Comparison of ENCODE assay signal across 27 cellular contexts in genomic region chr15:75181780-75182179, GRCh38. TPM values are rescaled to one million over a fixed set of nuclear protein-coding genes. Genes with fewer than 3 reads are reported as not detected.
DNase-seq lines count a peak whose midpoint lies in the region; ATAC-seq and TF ChIP-seq lines count a peak whose summit lies in the region.
"Had no signal": no experiment of that assay in that cellular context is flagged by ENCODE, and none has a peak within 500 bp of the region (broad histone marks: within the 10 kb centered on the region; RNA-seq: fewer than 3 reads in every experiment).

No MANE protein-coding gene starts in this region.

- H3K27ac ChIP-seq in SJCRH30, result peak overlapping the region; percentile 20; the same call in 1 of the 2 replicates
- H3K27ac ChIP-seq: dorsolateral prefrontal cortex, HL-60 had no signal

- H3K9me3 Mint-ChIP-seq in Caco-2 (ENCODE audit: unreplicated experiment), result no peaks in the 10 kb centered on the region
- no peaks in the 10 kb centered on the region for H3K9me3 Mint-ChIP-seq in progenitor cell of endocrine pancreas (ENCODE audit: low read depth)
- no peaks in the 10 kb centered on the region for H3K9me3 Mint-ChIP-seq in activated CD8-positive, alpha-beta memory T cell treated with anti-CD3 and anti-CD28 coated beads, Interleukin-2, amount 10 ng/mL, durations not matched to agents 7 days and 5 days (ENCODE audit: low read depth)
- no peaks in the 10 kb centered on the region for H3K9me3 Mint-ChIP-seq in activated CD4-positive, alpha-beta memory T cell treated with anti-CD3 and anti-CD28 coated beads, Interleukin-2, amount 10 ng/mL, durations not matched to agents 7 days and 5 days
- H3K9me3 Mint-ChIP-seq: activated CD8-positive, alpha-beta T cell treated with anti-CD3 and anti-CD28 coated beads for 36 hours; activated naive CD4-positive, alpha-beta T cell treated with anti-CD3 and anti-CD28 coated beads for 36 hours; CD8-positive, alpha-beta T cell; H9 had no signal

- H3K36me3 ChIP-seq in Caco-2 (ENCODE audit: control insufficient read depth, insufficient read depth, low read length) (no peaks in the 10 kb centered on the region), SJCRH30 (no peaks in the 10 kb centered on the region)
- H3K36me3 ChIP-seq: left ventricle myocardium inferior, vagina had no signal

- H3K9me3 ChIP-seq in Caco-2 (0 out of 2 replicates have a peak, but pooled peaks cover 5% of the 10 kb centered on the region), SJCRH30 (replicated peaks) (no peaks in the 10 kb centered on the region)
- H3K9me3 ChIP-seq: left ventricle myocardium inferior, vagina had no signal

- H3K4me3 ChIP-seq in Caco-2 (ENCODE audit: low read depth, low read length) (no peak overlapping the region), SJCRH30 (no peak overlapping the region), fibroblast of villous mesenchyme (ENCODE audit: low read depth, low read length) (no peak overlapping the region)
- H3K4me3 ChIP-seq: dorsolateral prefrontal cortex, left ventricle myocardium inferior, vagina had no signal

- no peaks in the 10 kb centered on the region for H3K27me3 Mint-ChIP-seq in Caco-2 (ENCODE audit: insufficient read depth, unreplicated experiment)
- no peaks in the 10 kb centered on the region for H3K27me3 Mint-ChIP-seq in progenitor cell of endocrine pancreas
- peaks cover 51% of the 10 kb centered on the region for H3K27me3 Mint-ChIP-seq in activated CD8-positive, alpha-beta memory T cell treated with anti-CD3 and anti-CD28 coated beads, Interleukin-2, amount 10 ng/mL, durations not matched to agents 7 days and 5 days
- H3K27me3 Mint-ChIP-seq in activated CD4-positive, alpha-beta memory T cell treated with anti-CD3 and anti-CD28 coated beads, Interleukin-2, amount 10 ng/mL, durations not matched to agents 7 days and 5 days, result peaks cover 59% of the 10 kb centered on the region

- CTCF ChIA-PET in Caco-2 (lab: Charles Lee), result interaction anchor here (0.8 to 3.3 kb wide), 5 partner anchors 19 to 139 kb away, joined by 3 to 36 read pairs (median 4); partner anchors contain the start of gene C15orf39
- CTCF ChIA-PET in activated CD8-positive, alpha-beta memory T cell treated with anti-CD3 and anti-CD28 coated beads, Interleukin-2, amount 10 ng/mL, durations not matched to agents 7 days and 5 days (lab: Charles Lee), result interaction anchor here (1.3 to 2.1 kb wide), 5 partner anchors 17 to 153 kb away, joined by 3 to 6 read pairs (median 4); partner anchors contain the start of gene C15orf39
- CTCF ChIA-PET in activated CD4-positive, alpha-beta memory T cell treated with anti-CD3 and anti-CD28 coated beads, Interleukin-2, amount 10 ng/mL, durations not matched to agents 7 days and 5 days (lab: Charles Lee), result interaction anchor here (0.6 to 2.3 kb wide), 4 partner anchors 18 to 411 kb away, joined by 4 to 13 read pairs (median 4); partner anchors contain the start of gene C15orf39

- ATAC-seq in activated CD8-positive, alpha-beta memory T cell treated with anti-CD3 and anti-CD28 coated beads, Interleukin-2, amount 10 ng/mL, durations not matched to agents 7 days and 5 days, result no peak
- ATAC-seq in HG03097 (IDR thresholded peaks at IDR 0.05; ENCODE audit: low FRiP score, unreplicated experiment), result no peak
- ATAC-seq: activated CD8-positive, alpha-beta T cell treated with anti-CD3 and anti-CD28 coated beads for 36 hours; CD8-positive, alpha-beta T cell; PC-3; stimulated activated naive CD8-positive, alpha-beta T cell treated with anti-CD3 and anti-CD28 coated beads, Interleukin-15, Interleukin-2, amounts not matched to agents 100 U/mL and 50 U/mL, for 24 hours; T-helper 17 cell had no signal

- H3K27me3 ChIP-seq in Caco-2 (replicated peaks; ENCODE audit: control insufficient read depth, insufficient read depth, low read length) (no peaks in the 10 kb centered on the region), SJCRH30 (no peaks in the 10 kb centered on the region)
- H3K27me3 ChIP-seq: vagina had no signal

- POLR2A ChIA-PET in Caco-2 (lab: Charles Lee), result interaction anchor here (0.7 to 2.6 kb wide), 3 partner anchors 19 to 156 kb away, joined by 3 to 25 read pairs (median 16); partner anchors contain the start of gene C15orf39
- POLR2A ChIA-PET in activated CD4-positive, alpha-beta memory T cell treated with anti-CD3 and anti-CD28 coated beads, Interleukin-2, amount 10 ng/mL, durations not matched to agents 7 days and 5 days (lab: Charles Lee), result interaction anchor here (1.9 kb wide), 1 partner anchor 18 kb away, joined by 6 read pairs; no protein-coding TSS in a partner anchor

- H3K36me3 Mint-ChIP-seq in Caco-2 (ENCODE audit: insufficient read depth, unreplicated experiment), result peaks cover 6% of the 10 kb centered on the region
- no peaks in the 10 kb centered on the region for H3K36me3 Mint-ChIP-seq in progenitor cell of endocrine pancreas (ENCODE audit: insufficient read depth)
- H3K36me3 Mint-ChIP-seq in activated CD8-positive, alpha-beta memory T cell treated with anti-CD3 and anti-CD28 coated beads, Interleukin-2, amount 10 ng/mL, durations not matched to agents 7 days and 5 days, result no peaks in the 10 kb centered on the region
- no peaks in the 10 kb centered on the region for H3K36me3 Mint-ChIP-seq in activated CD4-positive, alpha-beta memory T cell treated with anti-CD3 and anti-CD28 coated beads, Interleukin-2, amount 10 ng/mL, durations not matched to agents 7 days and 5 days (ENCODE audit: low read depth)
- H3K36me3 Mint-ChIP-seq: CD8-positive, alpha-beta T cell; naive B cell had no signal

- intact Hi-C loops in Caco-2 (cut with micrococcal nuclease; ENCODE audit: unreplicated experiment), result loop anchor here (1.0 to 2.0 kb wide), 4 partner anchors 19 to 145 kb away; no protein-coding TSS in a partner anchor

- DNase-seq in Caco-2 (no peak), SJCRH30 (no peak), fibroblast of villous mesenchyme (ENCODE audit: low read depth) (peak; percentile 35), progenitor cell of endocrine pancreas (ENCODE audit: low spot score, unreplicated experiment) (no peak), NCI-H2081 treated with DMSO at 0.1 percent for 48 hours (lab: John Stamatoyannopoulos, UW) (no peak)
- DNase-seq in activated CD8-positive, alpha-beta memory T cell treated with anti-CD3 and anti-CD28 coated beads, Interleukin-2, amount 10 ng/mL, durations not matched to agents 7 days and 5 days, result no peak
- DNase-seq in activated CD4-positive, alpha-beta memory T cell treated with anti-CD3 and anti-CD28 coated beads, Interleukin-2, amount 10 ng/mL, durations not matched to agents 7 days and 5 days, result no peak
- DNase-seq: ACHN; activated CD4-positive, alpha-beta T cell treated with anti-CD3 and anti-CD28 coated beads for 1 hour; activated CD8-positive, alpha-beta T cell treated with anti-CD3 and anti-CD28 coated beads for 36 hours; activated naive CD4-positive, alpha-beta T cell treated with anti-CD3 and anti-CD28 coated beads for 36 hours; CD8-positive, alpha-beta T cell; DMS153; H9; left ventricle myocardium inferior; naive B cell; NCI-H2029 treated with DMSO at 0.1 percent for 48 hours; NCI-H526 treated with DMSO at 0.1 percent for 48 hours; PC-3; stimulated activated CD4-positive, alpha-beta T cell treated with anti-CD3 and anti-CD28 coated beads, Interleukin-2, amount 100 ng/mL, for 24 hours; stimulated activated naive CD8-positive, alpha-beta T cell treated with anti-CD3 and anti-CD28 coated beads, Interleukin-15, Interleukin-2, amounts not matched to agents 100 U/mL and 50 U/mL, for 24 hours; T-helper 17 cell had no signal

- TSS peak; percentile 71 for BruUV-seq in Caco-2 (replicated peaks; lab: Mats Ljungman, UMichigan)

- H3K27ac Mint-ChIP-seq in Caco-2 (ENCODE audit: unreplicated experiment) (peak overlapping the region; percentile 83), progenitor cell of endocrine pancreas (peak overlapping the region; percentile 98)
- no peak overlapping the region for H3K27ac Mint-ChIP-seq in activated CD8-positive, alpha-beta memory T cell treated with anti-CD3 and anti-CD28 coated beads, Interleukin-2, amount 10 ng/mL, durations not matched to agents 7 days and 5 days
- H3K27ac Mint-ChIP-seq in activated CD4-positive, alpha-beta memory T cell treated with anti-CD3 and anti-CD28 coated beads, Interleukin-2, amount 10 ng/mL, durations not matched to agents 7 days and 5 days, result no peak overlapping the region
- H3K27ac Mint-ChIP-seq: activated CD8-positive, alpha-beta T cell treated with anti-CD3 and anti-CD28 coated beads for 36 hours; activated naive CD4-positive, alpha-beta T cell treated with anti-CD3 and anti-CD28 coated beads for 36 hours; B cell; CD8-positive, alpha-beta T cell; T-helper 17 cell had no signal

- TF ChIP-seq CTCF in Caco-2 (IDR thresholded peaks at IDR 0.05; ENCODE audit: insufficient read depth in 1 of 2, low read depth in 1 of 2, low read length in 1 of 2, severe bottlenecking in 1 of 2, unreplicated experiment in 1 of 2), result no peak
- TF ChIP-seq CTCF in fibroblast of villous mesenchyme (IDR thresholded peaks at IDR 0.05; ENCODE audit: insufficient read depth, low read depth, low read length), result no peak
- no peak for TF ChIP-seq CTCF in progenitor cell of endocrine pancreas (IDR thresholded peaks at IDR 0.05; ENCODE audit: unreplicated experiment)

- H3K4me1 ChIP-seq in Caco-2, result peaks cover 62% of the 10 kb centered on the region
- H3K4me1 ChIP-seq in SJCRH30, result peaks cover 41% of the 10 kb centered on the region

- H3K4me3 Mint-ChIP-seq in Caco-2 (ENCODE audit: unreplicated experiment), result peak overlapping the region; percentile 59
- peak overlapping the region; percentile 29 for H3K4me3 Mint-ChIP-seq in progenitor cell of endocrine pancreas (ENCODE audit: low read depth)
- H3K4me3 Mint-ChIP-seq in activated CD8-positive, alpha-beta memory T cell treated with anti-CD3 and anti-CD28 coated beads, Interleukin-2, amount 10 ng/mL, durations not matched to agents 7 days and 5 days, result no peak overlapping the region
- H3K4me3 Mint-ChIP-seq in activated CD4-positive, alpha-beta memory T cell treated with anti-CD3 and anti-CD28 coated beads, Interleukin-2, amount 10 ng/mL, durations not matched to agents 7 days and 5 days, result no peak overlapping the region
- H3K4me3 Mint-ChIP-seq: activated CD8-positive, alpha-beta T cell treated with anti-CD3 and anti-CD28 coated beads for 36 hours; activated naive CD4-positive, alpha-beta T cell treated with anti-CD3 and anti-CD28 coated beads for 36 hours; B cell; CD8-positive, alpha-beta T cell; H9; naive B cell; T-helper 17 cell had no signal

- H3K4me1 Mint-ChIP-seq in Caco-2 (ENCODE audit: low read depth, unreplicated experiment), result peaks cover 49% of the 10 kb centered on the region
- H3K4me1 Mint-ChIP-seq in progenitor cell of endocrine pancreas (ENCODE audit: low read depth), result peaks cover 55% of the 10 kb centered on the region
- H3K4me1 Mint-ChIP-seq in activated CD8-positive, alpha-beta memory T cell treated with anti-CD3 and anti-CD28 coated beads, Interleukin-2, amount 10 ng/mL, durations not matched to agents 7 days and 5 days, result peaks cover 18% of the 10 kb centered on the region
- H3K4me1 Mint-ChIP-seq in activated CD4-positive, alpha-beta memory T cell treated with anti-CD3 and anti-CD28 coated beads, Interleukin-2, amount 10 ng/mL, durations not matched to agents 7 days and 5 days, result peaks cover 16% of the 10 kb centered on the region

RNA-seq across cellular contexts. Expression of gene C15orf39, which starts 19.9 kb away (rescaled TPM):
- total RNA-seq in Caco-2 (2022) (48.2 and 56.8 TPM in 2 replicates), fibroblast of villous mesenchyme (8.1 and 9.1 TPM in 2 replicates), progenitor cell of endocrine pancreas (80.0 and 83.4 TPM in 2 replicates)
- total RNA-seq in SJCRH30 (2014; rRNA removed; shearing (Covaris generic)), result 19.6 and 21.1 TPM in 2 replicates
- total RNA-seq in activated CD8-positive, alpha-beta memory T cell treated with anti-CD3 and anti-CD28 coated beads, Interleukin-2, amount 10 ng/mL, durations not matched to agents 7 days and 5 days, result 10 to 100 TPM; 62.8 to 63.0 TPM
- total RNA-seq in activated CD4-positive, alpha-beta memory T cell treated with anti-CD3 and anti-CD28 coated beads, Interleukin-2, amount 10 ng/mL, durations not matched to agents 7 days and 5 days, result 10 to 100 TPM; 65.0 to 69.2 TPM

Comparison
In these comparisons a context has a peak if more than half of its experiments do, and no peak if none do; other contexts are left out.
1. H3K27ac Mint-ChIP-seq: peak in Caco-2 (single experiment) and progenitor cell of endocrine pancreas (single experiment); none in activated CD8-positive, alpha-beta memory T cell treated with anti-CD3 and anti-CD28 coated beads, Interleukin-2, amount 10 ng/mL, durations not matched to agents 7 days and 5 days (single experiment) and activated CD4-positive, alpha-beta memory T cell treated with anti-CD3 and anti-CD28 coated beads, Interleukin-2, amount 10 ng/mL, durations not matched to agents 7 days and 5 days (single experiment).
2. H3K4me3 Mint-ChIP-seq: peak in Caco-2 (single experiment) and progenitor cell of endocrine pancreas (single experiment); none in activated CD8-positive, alpha-beta memory T cell treated with anti-CD3 and anti-CD28 coated beads, Interleukin-2, amount 10 ng/mL, durations not matched to agents 7 days and 5 days (single experiment) and activated CD4-positive, alpha-beta memory T cell treated with anti-CD3 and anti-CD28 coated beads, Interleukin-2, amount 10 ng/mL, durations not matched to agents 7 days and 5 days (single experiment).